In genomic region chr1:13715616-13716287, GRCh38 we compare ENCODE assay signal across 7 cellular contexts.
DNase-seq lines count a peak whose midpoint lies in the region; TF ChIP-seq lines count a peak whose summit lies in the region.
"Not testable (repeated sequence)": the region's sequence is repeated elsewhere in the genome, so short reads cannot be mapped to it uniquely, and the experiment has no call there.

No MANE protein-coding gene starts in this region.

- not testable (repeated sequence) for H3K9me3 ChIP-seq in adipocyte (ENCODE audit: control insufficient read depth, low read length); neutrophil

- peak overlapping the region; percentile 35 for H3K9ac ChIP-seq in adipocyte (ENCODE audit: low read length)

- TF ChIP-seq CTCF in AG09319 (IDR thresholded peaks at IDR 0.05; ENCODE audit: low read depth, low read length); neutrophil (IDR thresholded peaks at IDR 0.05): not testable (repeated sequence)

- H3K4me1 ChIP-seq in adipocyte (ENCODE audit: control insufficient read depth, insufficient read depth, low read length) (peaks cover 19% of the 10 kb centered on the region), neutrophil (ENCODE audit: control insufficient read depth in 1 of 2, insufficient read depth in 1 of 2, low read depth in 1 of 2, low read length in 1 of 2) (peaks cover 51% of the 10 kb centered on the region in 2 experiments)

- DNase-seq in AG09319 (ENCODE audit: extremely low read depth, low read depth) (peak; percentile 45), GM03348 (ENCODE audit: low spot score) (peak; percentile 82), HS-5 (ENCODE audit: low read depth) (peak; percentile 53), adipocyte (ENCODE audit: low read depth) (peak; percentile 86), dedifferentiated amniotic fluid mesenchymal stem cell (ENCODE audit: extremely low spot score) (peak; percentile 75), iris pigment epithelial cell (ENCODE audit: low read depth) (peak; percentile 36)

- peak overlapping the region; percentile 6 for H3K4me3 ChIP-seq in adipocyte (ENCODE audit: low read length)
- not testable (repeated sequence) for H3K4me3 ChIP-seq in neutrophil (ENCODE audit: low read depth in 1 of 2, low read length in 1 of 2)

- not testable (repeated sequence) for H3K27me3 ChIP-seq in adipocyte (replicated peaks; ENCODE audit: control insufficient read depth, insufficient read depth, low read length); neutrophil

- not testable (repeated sequence) for H3K36me3 ChIP-seq in adipocyte (ENCODE audit: control insufficient read depth, insufficient read depth, low read length, severe bottlenecking); neutrophil

- peak overlapping the region; percentile 89 for H3K27ac ChIP-seq in neutrophil

Comparison
In these comparisons a context has a peak if more than half of its experiments do, and no peak if none do; other contexts are left out.
1. DNase-seq: peak in every context shown above with its lines; median percentile 86 in adipocyte; 82 in GM03348; 75 in dedifferentiated amniotic fluid mesenchymal stem cell; 53 in HS-5; 45 in AG09319; 36 in iris pigment epithelial cell.